ENCODE assay signal across 19 cellular contexts in genomic region chr2:134433469-134433868, GRCh38.
DNase-seq lines count a peak whose midpoint lies in the region; ATAC-seq lines count a peak whose summit lies in the region.
"Had no signal": no experiment of that assay in that cellular context is flagged by ENCODE, and none has a peak within 500 bp of the region (broad histone marks: within the 10 kb centered on the region; RNA-seq: fewer than 3 reads in every experiment).

No MANE protein-coding gene starts in this region.

- no peak overlapping the region for H3K4me3 Mint-ChIP-seq in activated T-helper 17 cell treated with anti-CD3 and anti-CD28 coated beads, Interleukin-2, amount 50 U/mL, for 72 hours
- peak overlapping the region in 1 of 8 donors; percentile 5 for H3K4me3 Mint-ChIP-seq in naive B cell
- H3K4me3 Mint-ChIP-seq in stimulated activated naive B cell treated with anti-CD40 and anti-IgM and Interleukin-4, amounts not matched to agents 10 μg/mL and 1 μg/mL and 100 μg/mL, for 72 hours: no peak overlapping the region
- H3K4me3 Mint-ChIP-seq: B cell; CD4-positive, CD25-positive, alpha-beta regulatory T cell; HFFc6 had no signal

- peaks cover 92% of the 10 kb centered on the region for H3K36me3 Mint-ChIP-seq in activated T-helper 17 cell treated with anti-CD3 and anti-CD28 coated beads, Interleukin-2, amount 50 U/mL, for 72 hours (ENCODE audit: low read depth)
- peaks cover 24 to 58% of the 10 kb centered on the region in 2 donors for H3K36me3 Mint-ChIP-seq in naive B cell
- H3K36me3 Mint-ChIP-seq in stimulated activated naive B cell treated with anti-CD40 and anti-IgM and Interleukin-4, amounts not matched to agents 10 μg/mL and 1 μg/mL and 100 μg/mL, for 72 hours: peaks cover 23 to 47% of the 10 kb centered on the region in 2 donors
- H3K36me3 Mint-ChIP-seq: IgD-negative memory B cell had no signal

- no peak for ATAC-seq in activated T-helper 17 cell treated with anti-CD3 and anti-CD28 coated beads, Interleukin-2, amount 50 U/mL, for 72 hours (replicated peaks)
- ATAC-seq in naive B cell (ENCODE audit: low read depth in 2 of 2) (no peak), left colon (no peak)
- no peak for ATAC-seq in stimulated activated naive B cell treated with anti-CD40 and anti-IgM and Interleukin-4, amounts not matched to agents 10 μg/mL and 1 μg/mL and 100 μg/mL, for 72 hours (replicated peaks)

- no peaks in the 10 kb centered on the region for H3K9me3 Mint-ChIP-seq in activated T-helper 17 cell treated with anti-CD3 and anti-CD28 coated beads, Interleukin-2, amount 50 U/mL, for 72 hours
- H3K9me3 Mint-ChIP-seq in naive B cell: no peaks in the 10 kb centered on the region
- no peaks in the 10 kb centered on the region for H3K9me3 Mint-ChIP-seq in stimulated activated naive B cell treated with anti-CD40 and anti-IgM and Interleukin-4, amounts not matched to agents 10 μg/mL and 1 μg/mL and 100 μg/mL, for 72 hours
- H3K9me3 Mint-ChIP-seq: CD4-positive, CD25-positive, alpha-beta regulatory T cell; HFFc6; IgD-negative memory B cell had no signal

- H3K27me3 Mint-ChIP-seq in activated T-helper 17 cell treated with anti-CD3 and anti-CD28 coated beads, Interleukin-2, amount 50 U/mL, for 72 hours: no peaks in the 10 kb centered on the region
- no peaks in the 10 kb centered on the region for H3K27me3 Mint-ChIP-seq in naive B cell
- H3K27me3 Mint-ChIP-seq in stimulated activated naive B cell treated with anti-CD40 and anti-IgM and Interleukin-4, amounts not matched to agents 10 μg/mL and 1 μg/mL and 100 μg/mL, for 72 hours: no peaks in the 10 kb centered on the region
- H3K27me3 Mint-ChIP-seq: B cell; CD4-positive, CD25-positive, alpha-beta regulatory T cell; IgD-negative memory B cell had no signal

- peaks cover 9% of the 10 kb centered on the region for H3K4me1 Mint-ChIP-seq in activated T-helper 17 cell treated with anti-CD3 and anti-CD28 coated beads, Interleukin-2, amount 50 U/mL, for 72 hours
- peaks cover 4 to 15% (median 9%) of the 10 kb centered on the region in 3 donors for H3K4me1 Mint-ChIP-seq in naive B cell
- peaks cover 10 to 11% of the 10 kb centered on the region in 2 donors for H3K4me1 Mint-ChIP-seq in stimulated activated naive B cell treated with anti-CD40 and anti-IgM and Interleukin-4, amounts not matched to agents 10 μg/mL and 1 μg/mL and 100 μg/mL, for 72 hours
- H3K4me1 Mint-ChIP-seq: B cell, IgD-negative memory B cell had no signal

- peak; percentile 12 for DNase-seq in kidney glomerular epithelial cell (lab: John Stamatoyannopoulos, UW)
- no peak for DNase-seq in naive B cell
- DNase-seq in NCI-H526 treated with DMSO at 0.1 percent for 48 hours (lab: John Stamatoyannopoulos, UW): no peak
- no peak for DNase-seq in left colon
- no peak for DNase-seq in DMS 273 (lab: John Stamatoyannopoulos, UW; ENCODE audit: unreplicated experiment)
- DNase-seq in stimulated activated naive B cell treated with anti-CD40 and anti-IgM and Interleukin-4, amounts not matched to agents 10 μg/mL and 1 μg/mL and 100 μg/mL, for 72 hours: no peak
- DNase-seq: CD4-positive, CD25-positive, alpha-beta regulatory T cell; DMS79; HFFc6; Kasumi-1; NCI-H1105 treated with DMSO at 0.1 percent for 48 hours; NCI-H187 treated with DMSO at 0.1 percent for 48 hours; NCI-H345; NCI-H526; NK-92 treated with Interleukin-12 subunit alpha and Interleukin-12 subunit beta, amount 100 ng/mL, for 24 hours; SIG-M5 had no signal

- intact Hi-C loops in left colon (cut with DNase I, micrococcal nuclease): no loop called here

- H3K27ac Mint-ChIP-seq in activated T-helper 17 cell treated with anti-CD3 and anti-CD28 coated beads, Interleukin-2, amount 50 U/mL, for 72 hours: peak overlapping the region; percentile 45
- peak overlapping the region in 4 of 6 donors; percentile 37 to 92 (median 57) for H3K27ac Mint-ChIP-seq in naive B cell
- H3K27ac Mint-ChIP-seq in stimulated activated naive B cell treated with anti-CD40 and anti-IgM and Interleukin-4, amounts not matched to agents 10 μg/mL and 1 μg/mL and 100 μg/mL, for 72 hours: no peak overlapping the region
- H3K27ac Mint-ChIP-seq: B cell; CD4-positive, CD25-positive, alpha-beta regulatory T cell; HFFc6 had no signal
